Comparison of ENCODE assay signal across 20 cellular contexts in the genomic region with DNA sequence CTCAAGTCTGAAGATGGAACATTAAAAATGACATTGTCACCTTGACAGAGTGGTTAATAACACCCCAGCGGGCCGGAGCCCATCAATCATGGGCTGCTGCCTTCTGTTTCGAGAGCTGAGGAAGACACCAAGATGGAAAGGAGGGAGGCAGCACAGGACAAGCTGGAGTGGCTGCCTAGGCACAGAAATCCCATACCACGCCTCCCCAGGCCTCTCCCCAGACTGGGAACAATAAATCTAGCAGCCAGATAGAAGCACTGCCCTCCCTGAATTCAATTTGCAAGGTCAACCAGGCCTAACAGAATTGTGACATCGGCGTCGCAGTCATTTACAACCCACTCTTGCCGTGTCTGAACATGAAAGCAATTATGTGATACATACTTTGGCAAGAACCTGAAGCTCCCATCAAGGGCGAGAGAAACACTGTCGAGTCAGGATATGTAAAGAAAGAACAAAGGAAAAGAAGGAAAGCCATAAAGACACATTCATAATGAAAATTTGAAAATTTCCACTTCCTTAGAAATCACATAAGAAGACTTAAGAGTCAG. TPM values are rescaled to one million over a fixed set of nuclear protein-coding genes. Genes with fewer than 3 reads are reported as not detected.
DNase-seq lines count a peak whose midpoint lies in the region; ATAC-seq and TF ChIP-seq lines count a peak whose summit lies in the region.
"Had no signal": no experiment of that assay in that cellular context is flagged by ENCODE, and none has a peak within 500 bp of the region (broad histone marks: within the 10 kb centered on the region; RNA-seq: fewer than 3 reads in every experiment).

No MANE protein-coding gene starts in this region.

- 54 to 60% methylated on average over 10 of the region's 10 CpGs for WGBS in esophagus, 2 donors

- H3K27me3 ChIP-seq in esophagus (ENCODE audit: control insufficient read depth in 1 of 2, insufficient read depth in 2 of 2, low read length in 2 of 2): no peaks in the 10 kb centered on the region
- H3K27me3 ChIP-seq: MG63 had no signal

- DNase-seq in activated effector memory CD4-positive, alpha-beta T cell treated with anti-CD3 and anti-CD28 coated beads, Interleukin-2, amount 50 U/mL, for 16 hours: peak; percentile 10
- DNase-seq in activated effector memory CD4-positive, alpha-beta T cell treated with Interleukin-2 at 50 U/mL for 16 hours: no peak
- DNase-seq in sciatic nerve (ENCODE audit: low spot score) (peak; percentile 22), GM10266 (ENCODE audit: extremely low spot score) (no peak)
- DNase-seq: CD4-positive, CD25-positive, alpha-beta regulatory T cell; DMS153; DND-41; KBM-7; MG63; NCI-H1417; NCI-H1694; NCI-H2029 treated with DMSO at 0.1 percent for 48 hours; NCI-H2171; NCI-H226; NCI-H510A; NCI-H69; SHP77 treated with DMSO at 0.1 percent for 48 hours had no signal

- intact Hi-C loops in sciatic nerve (cut with DNase I): no loop called here

- H3K4me3 ChIP-seq in esophagus (ENCODE audit: low read depth in 1 of 2, low read length in 2 of 2): no peak overlapping the region
- H3K4me3 ChIP-seq: MG63 had no signal

- TF ChIP-seq CTCF in GM10266 (IDR thresholded peaks at IDR 0.05; ENCODE audit: control insufficient read depth, insufficient read depth, low read depth, missing control alignments): no peak

- peaks cover 0 to 14% of the 10 kb centered on the region in 2 donors for H3K4me1 ChIP-seq in esophagus (ENCODE audit: control insufficient read depth in 2 of 2, insufficient read depth in 2 of 2, low read length in 1 of 2)

- ATAC-seq in sciatic nerve (no peak), HG03108 (IDR thresholded peaks at IDR 0.05; ENCODE audit: unreplicated experiment) (no peak), HG02870 (IDR thresholded peaks at IDR 0.05; ENCODE audit: unreplicated experiment) (no peak)

- peak overlapping the region; percentile 26 to 75 for H3K27ac ChIP-seq in esophagus (ENCODE audit: low read depth in 2 of 2, low read length in 1 of 2)

- no peaks in the 10 kb centered on the region for H3K36me3 ChIP-seq in esophagus (ENCODE audit: control insufficient read depth in 2 of 2, insufficient read depth in 2 of 2, low read length in 1 of 2)
- H3K36me3 ChIP-seq: MG63 had no signal

- H3K9me3 ChIP-seq in esophagus (ENCODE audit: control insufficient read depth in 2 of 2, insufficient read depth in 1 of 2, low read depth in 1 of 2, low read length in 1 of 2): peaks cover 0 to 3% of the 10 kb centered on the region in 2 donors

RNA-seq across cellular contexts. Expression of a gene that starts 35.4 kb away (rescaled TPM):
- polyA plus RNA-seq in esophagus: 10 to 100 TPM in 1 of 2 donors, 1 to 10 TPM in 1; 5.8 to 10.0 TPM
- 12.0 TPM for total RNA-seq in sciatic nerve

Comparison
In these comparisons a context has a peak if more than half of its experiments do, and no peak if none do; other contexts are left out.
1. DNase-seq: peak in activated effector memory CD4-positive, alpha-beta T cell treated with anti-CD3 and anti-CD28 coated beads, Interleukin-2, amount 50 U/mL, for 16 hours (single experiment) and sciatic nerve (single experiment); none in activated effector memory CD4-positive, alpha-beta T cell treated with Interleukin-2 at 50 U/mL for 16 hours (single experiment) and GM10266 (single experiment).